10 cellular contexts compared by ENCODE assay signal in genomic region chr5:69231281-69231680, GRCh38. TPM values are rescaled to one million over a fixed set of nuclear protein-coding genes. Genes with fewer than 3 reads are reported as not detected.
DNase-seq lines count a peak whose midpoint lies in the region; TF ChIP-seq lines count a peak whose summit lies in the region.
"Had no signal": no experiment of that assay in that cellular context is flagged by ENCODE, and none has a peak within 500 bp of the region (broad histone marks: within the 10 kb centered on the region; RNA-seq: fewer than 3 reads in every experiment).

No MANE protein-coding gene starts in this region.

- H3K27ac Mint-ChIP-seq in brain, result peak overlapping the region in 4 of 5 experiments; percentile 80 to 95 (median 85)
- no peak overlapping the region for H3K27ac Mint-ChIP-seq in neural crest cell (ENCODE audit: unreplicated experiment)
- H3K27ac Mint-ChIP-seq: B cell; CD8-positive, alpha-beta T cell had no signal

- H3K36me3 Mint-ChIP-seq in brain (peaks cover 15% of the 10 kb centered on the region), neural crest cell (ENCODE audit: low read depth) (no peaks in the 10 kb centered on the region)

- TF ChIP-seq CTCF in brain (conservative IDR thresholded peaks at IDR 0.05) (no peak), neural crest cell (conservative IDR thresholded peaks at IDR 0.05) (no peak), GM10266 (IDR thresholded peaks at IDR 0.05; ENCODE audit: control insufficient read depth, insufficient read depth, low read depth, missing control alignments) (no peak)

- H3K4me3 Mint-ChIP-seq in brain (peak overlapping the region in 1 of 5 experiments; percentile 82), neural crest cell (peak overlapping the region; percentile 39)
- H3K4me3 Mint-ChIP-seq: B cell; CD8-positive, alpha-beta T cell had no signal

- H3K4me1 Mint-ChIP-seq in brain (peaks cover 22% of the 10 kb centered on the region), neural crest cell (peaks cover 18% of the 10 kb centered on the region)

- H3K27me3 Mint-ChIP-seq in brain (no peaks in the 10 kb centered on the region), neural crest cell (ENCODE audit: low read depth) (no peaks in the 10 kb centered on the region)
- H3K27me3 Mint-ChIP-seq: B cell had no signal

- H3K9me3 Mint-ChIP-seq in brain (no peaks in the 10 kb centered on the region), neural crest cell (no peaks in the 10 kb centered on the region)
- H3K9me3 Mint-ChIP-seq: CD8-positive, alpha-beta T cell had no signal

- peak; percentile 58 for DNase-seq in M059J (ENCODE audit: low read depth)
- no peak for DNase-seq in neural crest cell (ENCODE audit: low read depth, low spot score)
- DNase-seq in dedifferentiated amniotic fluid mesenchymal stem cell (ENCODE audit: extremely low spot score), result no peak
- no peak for DNase-seq in GM10266 (ENCODE audit: extremely low spot score)
- no peak for DNase-seq in activated effector memory CD4-positive, alpha-beta T cell treated with Interleukin-2 at 50 U/mL for 16 hours
- DNase-seq: Calu3; CD8-positive, alpha-beta T cell; DMS79 treated with DMSO at 0.1 percent for 48 hours had no signal

RNA-seq across cellular contexts. Expression of gene CDK7, which starts 3.4 kb away (rescaled TPM):
- 37.3 and 50.9 TPM in 2 replicates for total RNA-seq in M059J (2014; rRNA removed; shearing (Covaris generic))
- polyA plus RNA-seq in brain (ENCODE audit: insufficient read depth, low read depth, low replicate concordance), result 11.5 TPM
- total RNA-seq in neural crest cell, result 29.4 and 32.4 TPM in 2 replicates

RNA-seq across cellular contexts. Expression of gene CENPH, which starts 41.9 kb away (rescaled TPM):
- total RNA-seq in M059J (2014; rRNA removed; shearing (Covaris generic)), result 36.2 and 46.0 TPM in 2 replicates
- 38.0 TPM for polyA plus RNA-seq in brain (ENCODE audit: insufficient read depth, low read depth, low replicate concordance)
- 56.1 and 59.8 TPM in 2 replicates for total RNA-seq in neural crest cell
